In the genomic region with DNA sequence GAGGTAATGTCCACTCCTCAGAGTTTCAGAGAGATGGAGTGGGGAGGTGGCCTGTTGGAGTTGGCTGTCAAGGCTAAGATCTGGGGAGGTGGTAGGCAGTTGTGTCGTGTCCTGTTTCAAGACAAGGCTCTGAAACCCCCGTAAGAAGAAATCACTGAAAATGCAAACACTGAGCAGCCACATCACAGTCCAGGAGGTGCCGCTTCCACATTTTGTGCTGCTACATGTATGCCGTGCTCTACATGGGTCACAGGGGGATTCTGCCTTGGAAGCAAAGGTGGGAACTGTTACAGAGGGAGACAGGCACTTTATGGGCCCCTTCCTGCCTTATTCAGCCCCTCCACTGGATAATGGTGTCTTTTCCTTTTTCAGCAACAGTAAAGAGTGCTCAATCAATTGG, we compare ENCODE assay signal across 20 cellular contexts. TPM values are rescaled to one million over a fixed set of nuclear protein-coding genes. Genes with fewer than 3 reads are reported as not detected.
DNase-seq lines count a peak whose midpoint lies in the region; ATAC-seq and TF ChIP-seq lines count a peak whose summit lies in the region.
"Had no signal": no experiment of that assay in that cellular context is flagged by ENCODE, and none has a peak within 500 bp of the region (broad histone marks: within the 10 kb centered on the region; RNA-seq: fewer than 3 reads in every experiment).

No MANE protein-coding gene starts in this region.

- H3K4me1 Mint-ChIP-seq in activated CD4-positive, alpha-beta memory T cell treated with anti-CD3 and anti-CD28 coated beads, Interleukin-2, amount 10 ng/mL, durations not matched to agents 7 days and 5 days = peaks cover 6% of the 10 kb centered on the region
- peaks cover 18% of the 10 kb centered on the region for H3K4me1 Mint-ChIP-seq in activated CD4-positive, alpha-beta memory T cell treated with anti-CD3 and anti-CD28 coated beads for 36 hours (ENCODE audit: low read depth)
- peaks cover 50 to 68% of the 10 kb centered on the region in 2 donors for H3K4me1 Mint-ChIP-seq in stimulated activated naive B cell treated with anti-CD40 and anti-IgM and Interleukin-4, amounts not matched to agents 10 μg/mL and 1 μg/mL and 100 μg/mL, for 72 hours
- H3K4me1 Mint-ChIP-seq: CD14-positive monocyte had no signal

- H3K36me3 Mint-ChIP-seq in activated CD4-positive, alpha-beta memory T cell treated with anti-CD3 and anti-CD28 coated beads, Interleukin-2, amount 10 ng/mL, durations not matched to agents 7 days and 5 days (ENCODE audit: low read depth) = peaks cover 41% of the 10 kb centered on the region
- peaks cover 47% of the 10 kb centered on the region for H3K36me3 Mint-ChIP-seq in activated CD4-positive, alpha-beta memory T cell treated with anti-CD3 and anti-CD28 coated beads for 36 hours
- peaks cover 83 to 93% of the 10 kb centered on the region in 2 donors for H3K36me3 Mint-ChIP-seq in stimulated activated naive B cell treated with anti-CD40 and anti-IgM and Interleukin-4, amounts not matched to agents 10 μg/mL and 1 μg/mL and 100 μg/mL, for 72 hours

- H3K4me2 ChIP-seq in OCI-LY3 (ENCODE audit: low read length) (peak overlapping the region; percentile 43), mesenchymal stem cell (ENCODE audit: low read length, poor library complexity, severe bottlenecking) (no peak overlapping the region)

- H3K36me3 ChIP-seq in OCI-LY3 (replicated peaks; ENCODE audit: low read depth, low read length) = peaks cover 55% of the 10 kb centered on the region
- peaks cover 47 to 88% of the 10 kb centered on the region in 2 experiments for H3K36me3 ChIP-seq in mesenchymal stem cell (ENCODE audit: control insufficient read depth in 1 of 2, insufficient read depth in 2 of 2, low read depth in 1 of 2, low read length in 2 of 2)

- POLR2A ChIA-PET in activated CD4-positive, alpha-beta memory T cell treated with anti-CD3 and anti-CD28 coated beads, Interleukin-2, amount 10 ng/mL, durations not matched to agents 7 days and 5 days (lab: Charles Lee) = interaction anchor here (1.2 kb wide), 1 partner anchor 12 kb away, joined by 5 read pairs; a partner anchor contains a TSS
- POLR2A ChIA-PET in activated CD4-positive, alpha-beta memory T cell treated with anti-CD3 and anti-CD28 coated beads for 36 hours (lab: Charles Lee) = no interaction called here

- no peaks in the 10 kb centered on the region for H3K79me2 ChIP-seq in OCI-LY3 (ENCODE audit: low read length)

- no peak overlapping the region for H3K27ac ChIP-seq in OCI-LY3 (ENCODE audit: low read length)
- no peak overlapping the region for H3K27ac ChIP-seq in mesenchymal stem cell (ENCODE audit: low read length, poor library complexity, severe bottlenecking)
- H3K27ac ChIP-seq: 22Rv1, GM23248 had no signal

- H3K79me1 ChIP-seq in mesenchymal stem cell (replicated peaks; ENCODE audit: low read length, poor library complexity, severe bottlenecking) = peaks cover 35% of the 10 kb centered on the region

- intact Hi-C loops in activated CD4-positive, alpha-beta memory T cell treated with anti-CD3 and anti-CD28 coated beads for 36 hours (cut with micrococcal nuclease) = no loop called here

- no peak overlapping the region for H2BK120ac ChIP-seq in mesenchymal stem cell (ENCODE audit: low read depth, low read length)

- ATAC-seq in stimulated activated naive B cell treated with anti-CD40 and anti-IgM and Interleukin-4, amounts not matched to agents 10 μg/mL and 1 μg/mL and 100 μg/mL, for 72 hours (replicated peaks) = no peak
- ATAC-seq: CD8-positive, alpha-beta T cell had no signal

- H2BK15ac ChIP-seq in mesenchymal stem cell (ENCODE audit: low read depth, poor library complexity, severe bottlenecking) = no peak overlapping the region

- no peak overlapping the region for H3K4ac ChIP-seq in mesenchymal stem cell (ENCODE audit: low read depth in 1 of 2, low read length in 2 of 2)

- no peak overlapping the region for H3K27ac Mint-ChIP-seq in activated CD4-positive, alpha-beta memory T cell treated with anti-CD3 and anti-CD28 coated beads, Interleukin-2, amount 10 ng/mL, durations not matched to agents 7 days and 5 days
- H3K27ac Mint-ChIP-seq in activated CD4-positive, alpha-beta memory T cell treated with anti-CD3 and anti-CD28 coated beads for 36 hours = no peak overlapping the region
- peak overlapping the region; percentile 20 for H3K27ac Mint-ChIP-seq in stimulated activated naive B cell treated with anti-CD40 and anti-IgM and Interleukin-4, amounts not matched to agents 10 μg/mL and 1 μg/mL and 100 μg/mL, for 72 hours
- H3K27ac Mint-ChIP-seq: CD14-positive monocyte; CD8-positive, alpha-beta T cell; IgD-negative memory B cell had no signal

- H3K27me3 ChIP-seq in OCI-LY3 (ENCODE audit: low read depth, low read length) = 0 out of 2 replicates have a peak, but pooled peaks cover 3% of the 10 kb centered on the region
- H3K27me3 ChIP-seq in mesenchymal stem cell (ENCODE audit: control insufficient read depth in 1 of 2, insufficient read depth in 1 of 2, low read length in 2 of 2) = no peaks in the 10 kb centered on the region

- H3K4me3 ChIP-seq in OCI-LY3 (ENCODE audit: low read length) (no peak overlapping the region), mesenchymal stem cell (ENCODE audit: insufficient read depth in 1 of 2, low read depth in 1 of 2, low read length in 2 of 2) (no peak overlapping the region)
- H3K4me3 ChIP-seq: GM23248 had no signal

- H2BK5ac ChIP-seq in mesenchymal stem cell (ENCODE audit: low read depth, low read length, poor library complexity, severe bottlenecking) = no peak overlapping the region

- TF ChIP-seq CTCF in OCI-LY3 (IDR thresholded peaks at IDR 0.05; ENCODE audit: low read depth, low read length) = no peak

- CTCF ChIA-PET in activated CD4-positive, alpha-beta memory T cell treated with anti-CD3 and anti-CD28 coated beads, Interleukin-2, amount 10 ng/mL, durations not matched to agents 7 days and 5 days (lab: Charles Lee) = interaction anchor here (1.2 kb wide), 1 partner anchor 16 kb away, joined by 3 read pairs; no protein-coding TSS in a partner anchor
- CTCF ChIA-PET in activated CD4-positive, alpha-beta memory T cell treated with anti-CD3 and anti-CD28 coated beads for 36 hours (lab: Charles Lee) = no interaction called here

- peaks cover 10% of the 10 kb centered on the region for H3K4me1 ChIP-seq in OCI-LY3 (ENCODE audit: low read length)
- peaks cover 38% of the 10 kb centered on the region for H3K4me1 ChIP-seq in mesenchymal stem cell (ENCODE audit: control insufficient read depth, insufficient read depth, low read depth, low read length)

- no peaks in the 10 kb centered on the region; the same call in 1 of the 2 replicates for H4K20me1 ChIP-seq in OCI-LY3 (ENCODE audit: insufficient read depth, low read length)

- no peak overlapping the region for H3K9ac ChIP-seq in OCI-LY3 (ENCODE audit: low read length)
- no peak overlapping the region for H3K9ac ChIP-seq in mesenchymal stem cell (ENCODE audit: low read length)
- H3K9ac ChIP-seq: GM23248 had no signal

- no peak overlapping the region for H3K14ac ChIP-seq in mesenchymal stem cell (ENCODE audit: low read length in 2 of 2)

- no peaks in the 10 kb centered on the region for H3K27me3 Mint-ChIP-seq in activated CD4-positive, alpha-beta memory T cell treated with anti-CD3 and anti-CD28 coated beads, Interleukin-2, amount 10 ng/mL, durations not matched to agents 7 days and 5 days
- no peaks in the 10 kb centered on the region for H3K27me3 Mint-ChIP-seq in activated CD4-positive, alpha-beta memory T cell treated with anti-CD3 and anti-CD28 coated beads for 36 hours
- H3K27me3 Mint-ChIP-seq in stimulated activated naive B cell treated with anti-CD40 and anti-IgM and Interleukin-4, amounts not matched to agents 10 μg/mL and 1 μg/mL and 100 μg/mL, for 72 hours = no peaks in the 10 kb centered on the region
- H3K27me3 Mint-ChIP-seq: IgD-negative memory B cell had no signal

- peak overlapping the region; percentile 67 for H2AK5ac ChIP-seq in mesenchymal stem cell (ENCODE audit: low read length, severe bottlenecking)

- H3K9me3 ChIP-seq in OCI-LY3 (ENCODE audit: insufficient read depth, low read length) = no peaks in the 10 kb centered on the region
- H3K9me3 ChIP-seq in mesenchymal stem cell (ENCODE audit: control insufficient read depth, low read length) = no peaks in the 10 kb centered on the region

- no peak overlapping the region for H3K23ac ChIP-seq in mesenchymal stem cell (ENCODE audit: low read length in 2 of 2)

- DNase-seq in activated CD4-positive, alpha-beta memory T cell treated with anti-CD3 and anti-CD28 coated beads, Interleukin-2, amount 10 ng/mL, durations not matched to agents 7 days and 5 days = peak; percentile 12
- DNase-seq in activated CD4-positive, alpha-beta memory T cell treated with anti-CD3 and anti-CD28 coated beads for 36 hours = no peak
- DNase-seq in mesenchymal stem cell (no peak), germinal center (ENCODE audit: low spot score) (no peak)
- DNase-seq in stimulated activated naive B cell treated with anti-CD40 and anti-IgM and Interleukin-4, amounts not matched to agents 10 μg/mL and 1 μg/mL and 100 μg/mL, for 72 hours = no peak
- no peak for DNase-seq in activated CD4-positive, alpha-beta T cell treated with anti-CD3 and anti-CD28 coated beads, Interleukin-2, amount 50 U/mL, for 4 hours
- DNase-seq in NK-92 treated with Interleukin-12 subunit alpha and Interleukin-12 subunit beta, amount 100 ng/mL, for 24 hours (lab: John Stamatoyannopoulos, UW) = no peak
- DNase-seq: CD8-positive, alpha-beta T cell; COR-L47; DND-41; GDM1; GM23248; H7 had no signal

- 96% methylated on average over 4 of the region's 4 CpGs for WGBS in mesenchymal stem cell

- H2AFZ ChIP-seq in OCI-LY3 (ENCODE audit: low read depth, low read length) = no peak overlapping the region
- no peak overlapping the region for H2AFZ ChIP-seq in mesenchymal stem cell (ENCODE audit: low read depth, low read length)
- H2AFZ ChIP-seq: GM23248 had no signal

- H4K91ac ChIP-seq in mesenchymal stem cell (ENCODE audit: low read length) = no peak overlapping the region

- H3K4me3 Mint-ChIP-seq in activated CD4-positive, alpha-beta memory T cell treated with anti-CD3 and anti-CD28 coated beads, Interleukin-2, amount 10 ng/mL, durations not matched to agents 7 days and 5 days = no peak overlapping the region
- H3K4me3 Mint-ChIP-seq in activated CD4-positive, alpha-beta memory T cell treated with anti-CD3 and anti-CD28 coated beads for 36 hours = no peak overlapping the region
- H3K4me3 Mint-ChIP-seq in stimulated activated naive B cell treated with anti-CD40 and anti-IgM and Interleukin-4, amounts not matched to agents 10 μg/mL and 1 μg/mL and 100 μg/mL, for 72 hours = no peak overlapping the region
- H3K4me3 Mint-ChIP-seq: CD14-positive monocyte; CD8-positive, alpha-beta T cell; IgD-negative memory B cell had no signal

- no peak overlapping the region for H3K18ac ChIP-seq in mesenchymal stem cell (ENCODE audit: low read depth in 1 of 2, low read length in 2 of 2)

- H4K8ac ChIP-seq in mesenchymal stem cell (ENCODE audit: low read length) = no peak overlapping the region

- no peaks in the 10 kb centered on the region for H3K9me3 Mint-ChIP-seq in activated CD4-positive, alpha-beta memory T cell treated with anti-CD3 and anti-CD28 coated beads, Interleukin-2, amount 10 ng/mL, durations not matched to agents 7 days and 5 days
- no peaks in the 10 kb centered on the region for H3K9me3 Mint-ChIP-seq in activated CD4-positive, alpha-beta memory T cell treated with anti-CD3 and anti-CD28 coated beads for 36 hours
- no peaks in the 10 kb centered on the region for H3K9me3 Mint-ChIP-seq in stimulated activated naive B cell treated with anti-CD40 and anti-IgM and Interleukin-4, amounts not matched to agents 10 μg/mL and 1 μg/mL and 100 μg/mL, for 72 hours
- H3K9me3 Mint-ChIP-seq: CD14-positive monocyte; CD8-positive, alpha-beta T cell; IgD-negative memory B cell had no signal

- no peak overlapping the region for H2BK12ac ChIP-seq in mesenchymal stem cell (ENCODE audit: low read length in 2 of 2)

RNA-seq across cellular contexts. Expression of a gene that starts 11.9 kb away (rescaled TPM):
- 10 to 100 TPM; 10.7 to 11.6 TPM for total RNA-seq in activated CD4-positive, alpha-beta memory T cell treated with anti-CD3 and anti-CD28 coated beads, Interleukin-2, amount 10 ng/mL, durations not matched to agents 7 days and 5 days
- 10 to 100 TPM; 10.3 to 11.0 TPM for total RNA-seq in activated CD4-positive, alpha-beta memory T cell treated with anti-CD3 and anti-CD28 coated beads for 36 hours
- 4.2 TPM for polyA plus RNA-seq in mesenchymal stem cell (2013, experiment 1 of 2)
- 4.1 TPM for polyA plus RNA-seq in mesenchymal stem cell (2013, experiment 2 of 2)

RNA-seq across cellular contexts. Expression of a gene that starts 28.9 kb away (rescaled TPM):
- 10 to 100 TPM; 32.0 to 32.1 TPM for total RNA-seq in activated CD4-positive, alpha-beta memory T cell treated with anti-CD3 and anti-CD28 coated beads, Interleukin-2, amount 10 ng/mL, durations not matched to agents 7 days and 5 days
- 10 to 100 TPM; 41.6 to 43.6 TPM for total RNA-seq in activated CD4-positive, alpha-beta memory T cell treated with anti-CD3 and anti-CD28 coated beads for 36 hours
- polyA plus RNA-seq in mesenchymal stem cell (2013, experiment 1 of 2) = 23.2 TPM
- 23.5 TPM for polyA plus RNA-seq in mesenchymal stem cell (2013, experiment 2 of 2)

RNA-seq across cellular contexts. Expression of a gene that starts 34.2 kb away (rescaled TPM):
- not detected for total RNA-seq in activated CD4-positive, alpha-beta memory T cell treated with anti-CD3 and anti-CD28 coated beads, Interleukin-2, amount 10 ng/mL, durations not matched to agents 7 days and 5 days
- total RNA-seq in activated CD4-positive, alpha-beta memory T cell treated with anti-CD3 and anti-CD28 coated beads for 36 hours = not detected
- not detected for polyA plus RNA-seq in mesenchymal stem cell (2013, experiment 1 of 2)
- polyA plus RNA-seq in mesenchymal stem cell (2013, experiment 2 of 2) = not detected
- total RNA-seq: A673; CD8-positive, alpha-beta T cell; GM23248; H7; HT1080 had no signal
- polyA plus RNA-seq: BJ, CD14-positive monocyte, GM23248, IgD-negative memory B cell had no signal

RNA-seq across cellular contexts. Expression of a gene that starts 51.6 kb away (rescaled TPM):
- total RNA-seq in activated CD4-positive, alpha-beta memory T cell treated with anti-CD3 and anti-CD28 coated beads, Interleukin-2, amount 10 ng/mL, durations not matched to agents 7 days and 5 days = 10 to 100 TPM; 36.5 to 37.1 TPM
- 1 to 10 TPM; 8.6 to 10.0 TPM for total RNA-seq in activated CD4-positive, alpha-beta memory T cell treated with anti-CD3 and anti-CD28 coated beads for 36 hours
- polyA plus RNA-seq in mesenchymal stem cell (2013, experiment 1 of 2) = 3.2 TPM
- polyA plus RNA-seq in mesenchymal stem cell (2013, experiment 2 of 2) = 3.7 TPM
- total RNA-seq: A673, H7 had no signal
